In the genomic region with DNA sequence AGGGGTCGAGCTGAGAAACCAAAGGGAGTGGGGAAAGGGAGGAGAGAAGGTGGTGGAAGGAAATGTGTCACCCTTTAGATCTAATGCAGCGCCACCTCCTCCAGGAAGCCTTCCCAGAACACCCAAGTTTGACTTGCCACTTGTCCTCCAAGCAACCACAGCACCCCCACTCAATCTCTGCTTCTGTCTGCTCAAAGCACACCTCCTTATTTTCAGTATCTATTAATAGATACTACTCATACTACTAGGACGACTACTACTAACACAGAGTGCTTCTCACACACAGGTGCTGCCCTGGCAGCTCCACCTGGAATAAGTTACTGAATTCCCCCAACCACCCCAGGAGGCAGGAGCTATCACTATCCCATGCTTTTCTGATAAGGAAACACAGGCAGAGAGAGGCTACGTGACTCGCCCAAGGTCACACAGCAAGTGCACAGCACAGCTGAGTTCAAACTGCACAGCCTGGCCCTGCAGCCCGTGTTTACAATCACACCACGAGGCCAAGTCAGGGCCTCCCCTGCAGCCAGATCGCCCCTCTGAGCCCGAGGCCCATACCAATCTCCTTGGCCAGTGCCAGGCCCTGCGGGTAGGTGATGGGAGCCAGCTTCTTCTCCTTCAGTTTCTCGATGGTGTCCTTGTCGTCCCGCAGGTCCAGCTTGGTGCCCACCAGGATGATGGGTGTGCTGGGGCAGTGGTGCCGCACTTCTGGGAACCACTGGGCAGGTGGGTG, we compare ENCODE assay signal across 8 cellular contexts.
DNase-seq lines count a peak whose midpoint lies in the region; ATAC-seq and TF ChIP-seq lines count a peak whose summit lies in the region.

No MANE protein-coding gene starts in this region.

- CTCF ChIA-PET in activated naive CD4-positive, alpha-beta T cell treated with anti-CD3 and anti-CD28 coated beads, Interleukin-2, amount 10 ng/mL, durations not matched to agents 7 days and 5 days (lab: Charles Lee), result interaction anchor here (1.3 to 2.5 kb wide), 5 partner anchors 10 to 30 kb away, joined by 4 to 12 read pairs (median 6); no protein-coding TSS in a partner anchor

- H3K4me2 ChIP-seq in Loucy (ENCODE audit: low read depth, low read length, poor library complexity, severe bottlenecking), result peak overlapping the region; percentile 99

- peak overlapping the region; percentile 57 for H3K4me3 ChIP-seq in Loucy (ENCODE audit: low read length, poor library complexity, severe bottlenecking)

- no peak overlapping the region for H3K9ac ChIP-seq in Loucy (ENCODE audit: low read depth, low read length, poor library complexity, severe bottlenecking)

- H3K27me3 Mint-ChIP-seq in activated naive CD4-positive, alpha-beta T cell treated with anti-CD3 and anti-CD28 coated beads, Interleukin-2, amount 10 ng/mL, durations not matched to agents 7 days and 5 days, result no peaks in the 10 kb centered on the region

- no peaks in the 10 kb centered on the region for H3K27me3 ChIP-seq in Loucy (ENCODE audit: insufficient read depth, low read length, poor library complexity, severe bottlenecking)

- H3K9me2 ChIP-seq in Loucy (replicated peaks; ENCODE audit: low read depth, low read length), result no peaks in the 10 kb centered on the region

- H3K79me2 ChIP-seq in Loucy (ENCODE audit: insufficient read depth, low read length), result peaks cover 77% of the 10 kb centered on the region

- ATAC-seq in GM18907 (IDR thresholded peaks at IDR 0.05; ENCODE audit: unreplicated experiment), result peak; percentile 36

- peak overlapping the region; percentile 71 for H3K4me3 Mint-ChIP-seq in activated naive CD4-positive, alpha-beta T cell treated with anti-CD3 and anti-CD28 coated beads, Interleukin-2, amount 10 ng/mL, durations not matched to agents 7 days and 5 days

- no peaks in the 10 kb centered on the region for H3K9me3 Mint-ChIP-seq in activated naive CD4-positive, alpha-beta T cell treated with anti-CD3 and anti-CD28 coated beads, Interleukin-2, amount 10 ng/mL, durations not matched to agents 7 days and 5 days

- peaks cover 13% of the 10 kb centered on the region for H3F3A ChIP-seq in Loucy (ENCODE audit: low read depth)

- peaks cover 63% of the 10 kb centered on the region for H3K4me1 ChIP-seq in Loucy (ENCODE audit: insufficient read depth, low read length, poor library complexity, severe bottlenecking)

- H3K27ac Mint-ChIP-seq in activated naive CD4-positive, alpha-beta T cell treated with anti-CD3 and anti-CD28 coated beads, Interleukin-2, amount 10 ng/mL, durations not matched to agents 7 days and 5 days, result peak overlapping the region; percentile 98

- H3K36me3 ChIP-seq in Loucy (ENCODE audit: insufficient read depth, low read length), result peaks cover 86% of the 10 kb centered on the region; the same call in 1 of the 2 replicates

- H3K4me1 Mint-ChIP-seq in activated naive CD4-positive, alpha-beta T cell treated with anti-CD3 and anti-CD28 coated beads, Interleukin-2, amount 10 ng/mL, durations not matched to agents 7 days and 5 days, result peaks cover 92% of the 10 kb centered on the region

- H3K9me3 ChIP-seq in Loucy (ENCODE audit: insufficient read depth, low read depth, low read length), result no peaks in the 10 kb centered on the region

- no peak for TF ChIP-seq CTCF in Loucy (conservative IDR thresholded peaks at IDR 0.05; ENCODE audit: low read length)

- H3K36me3 Mint-ChIP-seq in activated naive CD4-positive, alpha-beta T cell treated with anti-CD3 and anti-CD28 coated beads, Interleukin-2, amount 10 ng/mL, durations not matched to agents 7 days and 5 days, result peaks cover 84% of the 10 kb centered on the region

- H2AFZ ChIP-seq in Loucy (ENCODE audit: low read length), result no peak overlapping the region

- DNase-seq in activated naive CD4-positive, alpha-beta T cell treated with anti-CD3 and anti-CD28 coated beads, Interleukin-2, amount 10 ng/mL, durations not matched to agents 7 days and 5 days, result peak; percentile 90
- peak; percentile 85 for DNase-seq in stimulated activated CD4-positive, alpha-beta T cell treated with anti-CD3 and anti-CD28 coated beads, Interleukin-4, amount 100 ng/mL, for 24 hours
- DNase-seq in middle frontal gyrus (ENCODE audit: extremely low spot score, low spot score) (no peak), SKM-1 (lab: John Stamatoyannopoulos, UW; ENCODE audit: unreplicated experiment) (no peak), cortex of kidney (lab: John Stamatoyannopoulos, UW) (no peak), islet precursor cell (no peak)

- peaks cover 65% of the 10 kb centered on the region for H4K20me1 ChIP-seq in Loucy (ENCODE audit: insufficient read depth, low read length, poor library complexity, severe bottlenecking)

Comparison
In these comparisons a context has a peak if more than half of its experiments do, and no peak if none do; other contexts are left out.
1. DNase-seq: peak in activated naive CD4-positive, alpha-beta T cell treated with anti-CD3 and anti-CD28 coated beads, Interleukin-2, amount 10 ng/mL, durations not matched to agents 7 days and 5 days (single experiment) and stimulated activated CD4-positive, alpha-beta T cell treated with anti-CD3 and anti-CD28 coated beads, Interleukin-4, amount 100 ng/mL, for 24 hours (single experiment); none in middle frontal gyrus (single experiment), SKM-1 (single experiment), cortex of kidney (single experiment) and islet precursor cell (single experiment).